28 cellular contexts compared by ENCODE assay signal in the genomic region with DNA sequence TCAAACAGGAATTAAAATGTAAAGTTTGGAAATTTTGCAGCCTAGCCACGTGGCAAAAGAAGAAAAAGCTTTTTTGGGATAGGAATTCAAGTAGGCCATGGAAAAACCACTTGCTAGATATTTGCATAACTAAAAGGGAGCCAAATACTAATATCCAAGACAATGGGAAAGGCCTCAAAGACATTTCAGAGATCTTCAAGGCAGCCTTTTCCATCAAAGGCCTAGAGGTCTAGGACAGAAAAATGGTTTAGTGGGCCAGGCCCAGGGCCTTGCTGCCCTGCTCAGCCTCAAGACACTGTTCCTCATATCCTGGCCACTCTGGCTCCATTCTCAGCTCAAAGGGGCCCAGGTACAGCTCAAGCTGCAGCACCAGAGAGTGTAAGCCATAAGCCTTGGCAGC.
"Had no signal": no experiment of that assay in that cellular context is flagged by ENCODE, and none has a peak within 500 bp of the region (broad histone marks: within the 10 kb centered on the region; RNA-seq: fewer than 3 reads in every experiment).

No MANE protein-coding gene starts in this region.

- ATAC-seq: activated naive CD4-positive, alpha-beta T cell treated with anti-CD3 and anti-CD28 coated beads, Interleukin-2, amount 50 U/mL, for 72 hours; activated T-cell treated with anti-CD3 and anti-CD28 coated beads, Interleukin-2, amount 50 U/mL, for 72 hours; esophagus mucosa had no signal

- H3K36me3 ChIP-seq: ascending aorta, breast epithelium, cardiac muscle cell, colonic mucosa had no signal

- H3K27me3 ChIP-seq: ascending aorta, breast epithelium, cardiac muscle cell, colonic mucosa, dorsolateral prefrontal cortex had no signal

- H3K36me3 Mint-ChIP-seq: activated naive CD4-positive, alpha-beta T cell treated with anti-CD3 and anti-CD28 coated beads, Interleukin-2, amount 10 ng/mL, durations not matched to agents 7 days and 5 days; activated naive CD8-positive, alpha-beta T cell treated with anti-CD3 and anti-CD28 coated beads, Interleukin-2, amount 10 ng/mL, durations not matched to agents 7 days and 5 days; brain had no signal

- H3K4me1 Mint-ChIP-seq: activated CD4-positive, alpha-beta memory T cell treated with anti-CD3 and anti-CD28 coated beads, Interleukin-2, amount 10 ng/mL, durations not matched to agents 7 days and 5 days; activated CD4-positive, alpha-beta T cell treated with anti-CD3 and anti-CD28 coated beads, Interleukin-2, amount 10 ng/mL, durations not matched to agents 7 days and 5 days; activated naive CD4-positive, alpha-beta T cell treated with anti-CD3 and anti-CD28 coated beads, Interleukin-2, amount 10 ng/mL, durations not matched to agents 7 days and 5 days; activated naive CD8-positive, alpha-beta T cell treated with anti-CD3 and anti-CD28 coated beads, Interleukin-2, amount 10 ng/mL, durations not matched to agents 7 days and 5 days; brain had no signal

- H3K9me3 ChIP-seq: breast epithelium, colonic mucosa had no signal

- H3K4me3 Mint-ChIP-seq: activated CD4-positive, alpha-beta memory T cell treated with anti-CD3 and anti-CD28 coated beads, Interleukin-2, amount 10 ng/mL, durations not matched to agents 7 days and 5 days; activated CD4-positive, alpha-beta T cell treated with anti-CD3 and anti-CD28 coated beads, Interleukin-2, amount 10 ng/mL, durations not matched to agents 7 days and 5 days; activated naive CD4-positive, alpha-beta T cell treated with anti-CD3 and anti-CD28 coated beads, Interleukin-2, amount 10 ng/mL, durations not matched to agents 7 days and 5 days; activated naive CD8-positive, alpha-beta T cell treated with anti-CD3 and anti-CD28 coated beads, Interleukin-2, amount 10 ng/mL, durations not matched to agents 7 days and 5 days; activated T-cell treated with anti-CD3 and anti-CD28 coated beads, Interleukin-2, amount 50 U/mL, for 24 hours; activated T-cell treated with anti-CD3 and anti-CD28 coated beads, Interleukin-2, amount 50 U/mL, for 72 hours; brain; dendritic cell treated with granulocyte-macrophage colony-stimulating factor and Interleukin-4, amounts not matched to agents 40 ng/mL and 50 ng/mL, for 4 days; endodermal cell had no signal

- H3K4me3 ChIP-seq: ascending aorta, breast epithelium, cardiac muscle cell, colonic mucosa, dorsolateral prefrontal cortex had no signal

- H3K4me1 ChIP-seq: breast epithelium, colonic mucosa had no signal

- H3K27me3 Mint-ChIP-seq: brain; dendritic cell treated with granulocyte-macrophage colony-stimulating factor and Interleukin-4, amounts not matched to agents 40 ng/mL and 50 ng/mL, for 4 days had no signal

- DNase-seq: activated CD4-positive, alpha-beta memory T cell treated with anti-CD3 and anti-CD28 coated beads, Interleukin-2, amount 10 ng/mL, durations not matched to agents 7 days and 5 days; activated CD4-positive, alpha-beta T cell treated with anti-CD3 and anti-CD28 coated beads for 1 hour; activated CD4-positive, alpha-beta T cell treated with anti-CD3 and anti-CD28 coated beads for 4 hours; activated CD4-positive, alpha-beta T cell treated with anti-CD3 and anti-CD28 coated beads, Interleukin-2, amount 10 ng/mL, durations not matched to agents 7 days and 5 days; activated CD4-positive, alpha-beta T cell treated with anti-CD3 and anti-CD28 coated beads, Interleukin-2, amount 50 U/mL, for 4 hours; activated CD8-positive, alpha-beta memory T cell treated with anti-CD3 and anti-CD28 coated beads, Interleukin-2, amount 50 U/mL, for 48 hours; activated gamma-delta T cell; activated naive CD4-positive, alpha-beta T cell; activated naive CD4-positive, alpha-beta T cell treated with anti-CD3 and anti-CD28 coated beads, Interleukin-2, amount 10 ng/mL, durations not matched to agents 7 days and 5 days; activated naive CD8-positive, alpha-beta T cell treated with anti-CD3 and anti-CD28 coated beads, Interleukin-2, amount 10 ng/mL, durations not matched to agents 7 days and 5 days; activated T-cell treated with anti-CD3 and anti-CD28 coated beads for 4 hours; activated T-cell treated with anti-CD3 and anti-CD28 coated beads, Interleukin-2, amount 50 U/mL, for 24 hours; activated T-cell treated with anti-CD3 and anti-CD28 coated beads, Interleukin-2, amount 50 U/mL, for 72 hours; central memory CD4-positive, alpha-beta T cell; cerebellar nuclear complex; colonic mucosa; dorsolateral prefrontal cortex; effector memory CD4-positive, alpha-beta T cell; endodermal cell; foreskin fibroblast; T-helper 2 cell had no signal

- H3K27ac Mint-ChIP-seq: activated CD4-positive, alpha-beta memory T cell treated with anti-CD3 and anti-CD28 coated beads, Interleukin-2, amount 10 ng/mL, durations not matched to agents 7 days and 5 days; activated CD4-positive, alpha-beta T cell treated with anti-CD3 and anti-CD28 coated beads, Interleukin-2, amount 10 ng/mL, durations not matched to agents 7 days and 5 days; activated naive CD4-positive, alpha-beta T cell treated with anti-CD3 and anti-CD28 coated beads, Interleukin-2, amount 10 ng/mL, durations not matched to agents 7 days and 5 days; activated naive CD4-positive, alpha-beta T cell treated with anti-CD3 and anti-CD28 coated beads, Interleukin-2, amount 50 U/mL, for 72 hours; activated naive CD8-positive, alpha-beta T cell treated with anti-CD3 and anti-CD28 coated beads, Interleukin-2, amount 10 ng/mL, durations not matched to agents 7 days and 5 days; activated T-cell treated with anti-CD3 and anti-CD28 coated beads, Interleukin-2, amount 50 U/mL, for 24 hours; activated T-cell treated with anti-CD3 and anti-CD28 coated beads, Interleukin-2, amount 50 U/mL, for 72 hours; brain; dendritic cell treated with granulocyte-macrophage colony-stimulating factor and Interleukin-4, amounts not matched to agents 40 ng/mL and 50 ng/mL, for 4 days; endodermal cell had no signal

- H3K9me3 Mint-ChIP-seq: activated CD4-positive, alpha-beta memory T cell treated with anti-CD3 and anti-CD28 coated beads, Interleukin-2, amount 10 ng/mL, durations not matched to agents 7 days and 5 days; activated naive CD4-positive, alpha-beta T cell treated with anti-CD3 and anti-CD28 coated beads, Interleukin-2, amount 10 ng/mL, durations not matched to agents 7 days and 5 days; activated naive CD8-positive, alpha-beta T cell treated with anti-CD3 and anti-CD28 coated beads, Interleukin-2, amount 10 ng/mL, durations not matched to agents 7 days and 5 days; dendritic cell treated with granulocyte-macrophage colony-stimulating factor and Interleukin-4, amounts not matched to agents 40 ng/mL and 50 ng/mL, for 4 days had no signal

- H3K27ac ChIP-seq: ascending aorta, breast epithelium, cardiac muscle cell, colonic mucosa, dorsolateral prefrontal cortex had no signal
